8 cellular contexts compared by ENCODE assay signal in the genomic region with DNA sequence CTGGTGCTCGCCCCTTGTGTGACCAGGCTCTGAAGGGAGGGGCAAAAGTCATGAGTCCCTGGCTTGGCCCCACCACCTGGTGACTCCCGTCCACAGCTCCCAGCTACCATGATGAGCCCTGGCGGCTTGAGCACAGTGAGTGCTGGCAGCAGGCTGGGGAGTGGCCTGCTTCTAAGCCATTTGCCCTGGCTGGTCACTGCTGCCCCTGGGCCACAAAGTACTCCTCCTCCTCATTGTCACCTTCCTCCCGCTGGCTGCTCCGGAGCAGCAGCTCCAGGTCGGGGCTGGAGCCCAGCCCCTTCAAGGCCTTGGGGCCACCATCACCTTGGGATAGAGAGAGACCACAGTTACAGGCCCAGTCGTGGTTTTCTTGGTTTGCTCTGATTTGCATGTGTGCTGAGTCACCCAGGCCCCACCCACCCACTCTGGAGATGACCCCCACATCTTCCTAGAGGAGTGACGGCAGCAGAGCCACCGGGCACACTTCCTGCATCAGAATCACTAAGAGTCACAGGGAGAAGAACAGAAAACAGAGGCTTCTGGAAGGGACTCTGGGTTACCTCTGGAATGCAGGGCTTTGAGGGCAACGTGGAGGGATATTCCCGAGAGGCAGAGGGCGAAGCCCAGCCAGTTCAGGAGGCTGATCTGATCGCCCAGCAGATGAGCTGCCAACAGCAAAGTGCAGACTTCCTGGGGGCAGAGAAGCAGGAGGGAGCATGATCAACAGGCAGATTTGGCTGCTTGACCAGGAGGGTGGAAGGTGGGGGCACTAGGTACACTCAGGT. TPM values are rescaled to one million over a fixed set of nuclear protein-coding genes. Genes with fewer than 3 reads are reported as not detected.
DNase-seq lines count a peak whose midpoint lies in the region; ATAC-seq, FAIRE-seq and TF ChIP-seq lines count a peak whose summit lies in the region.

No MANE protein-coding gene starts in this region.

- H3K27ac Mint-ChIP-seq in activated T-cell treated with anti-CD3 and anti-CD28 coated beads, Interleukin-2, amount 50 U/mL, for 72 hours: peak overlapping the region; percentile 78

- peaks cover 5 to 12% of the 10 kb centered on the region in 2 donors for H3K36me3 ChIP-seq in kidney (ENCODE audit: control insufficient read depth in 1 of 2, insufficient read depth in 2 of 2, low read length in 2 of 2)

- intact Hi-C loops in kidney (cut with DNase I): no loop called here

- DNase-seq in AG20443 (ENCODE audit: low spot score) (peak; percentile 87), HS-27A (ENCODE audit: low read depth) (peak; percentile 34), kidney (peak; percentile 80), NCI-H187 (lab: John Stamatoyannopoulos, UW) (no peak), NCI-H146 (lab: John Stamatoyannopoulos, UW) (no peak), GOT3 (lab: John Stamatoyannopoulos, UW) (no peak)
- no peak for DNase-seq in activated T-cell treated with anti-CD3 and anti-CD28 coated beads, Interleukin-2, amount 50 U/mL, for 72 hours

- H3K36me3 Mint-ChIP-seq in activated T-cell treated with anti-CD3 and anti-CD28 coated beads, Interleukin-2, amount 50 U/mL, for 72 hours (ENCODE audit: insufficient read depth in 2 of 2): peaks cover 2 to 13% of the 10 kb centered on the region in 2 donors

- no peak overlapping the region for H3K9ac ChIP-seq in kidney (ENCODE audit: low read length in 2 of 2)

- H3K4me1 ChIP-seq in kidney (ENCODE audit: control insufficient read depth in 1 of 2, insufficient read depth in 1 of 2, low read depth in 1 of 2, low read length in 2 of 2): peaks cover 9 to 13% of the 10 kb centered on the region in 2 donors

- no peaks in the 10 kb centered on the region for H3K9me3 Mint-ChIP-seq in activated T-cell treated with anti-CD3 and anti-CD28 coated beads, Interleukin-2, amount 50 U/mL, for 72 hours

- peak overlapping the region in 1 of 2 donors; percentile 34 for H3K27ac ChIP-seq in kidney (ENCODE audit: low read depth in 2 of 2, low read length in 2 of 2)

- peaks cover 21% of the 10 kb centered on the region for H3K4me1 Mint-ChIP-seq in activated T-cell treated with anti-CD3 and anti-CD28 coated beads, Interleukin-2, amount 50 U/mL, for 72 hours (ENCODE audit: low read depth)

- no peaks in the 10 kb centered on the region for H3K9me3 ChIP-seq in kidney (ENCODE audit: control insufficient read depth in 1 of 2, low read length in 2 of 2)

- no peak for TF ChIP-seq CTCF in kidney (IDR thresholded peaks at IDR 0.05; ENCODE audit: borderline replicate concordance, extremely low read depth, insufficient read depth)

- ATAC-seq in GM18907 (IDR thresholded peaks at IDR 0.05; ENCODE audit: unreplicated experiment): peak; percentile 62
- ATAC-seq in activated T-cell treated with anti-CD3 and anti-CD28 coated beads, Interleukin-2, amount 50 U/mL, for 72 hours (replicated peaks in 1 of 2): peak; percentile 56 to 73

- no peaks in the 10 kb centered on the region for H3K27me3 Mint-ChIP-seq in activated T-cell treated with anti-CD3 and anti-CD28 coated beads, Interleukin-2, amount 50 U/mL, for 72 hours (ENCODE audit: low read depth)

- peak overlapping the region; percentile 21 to 24 for H3K4me3 Mint-ChIP-seq in activated T-cell treated with anti-CD3 and anti-CD28 coated beads, Interleukin-2, amount 50 U/mL, for 72 hours

- FAIRE-seq in kidney (lab: Jason Lieb, UNC): no peak

- no peak overlapping the region for H3K4me3 ChIP-seq in kidney (ENCODE audit: low read length in 2 of 2)

RNA-seq across cellular contexts. Expression of gene CDH22, which starts 42.1 kb away (rescaled TPM):
- total RNA-seq in activated T-cell treated with anti-CD3 and anti-CD28 coated beads, Interleukin-2, amount 50 U/mL, for 72 hours: not detected
- total RNA-seq in kidney: 1.6 TPM
- 0.19 TPM for polyA plus RNA-seq in kidney (ENCODE audit: insufficient read depth, low read depth, low replicate concordance)

RNA-seq across cellular contexts. Expression of gene ELMO2, which starts 56.0 kb away (rescaled TPM):
- total RNA-seq in activated T-cell treated with anti-CD3 and anti-CD28 coated beads, Interleukin-2, amount 50 U/mL, for 72 hours: 10 to 100 TPM; 63.9 to 90.5 TPM
- total RNA-seq in kidney: 43.0 TPM
- 21.0 TPM for polyA plus RNA-seq in kidney (ENCODE audit: insufficient read depth, low read depth, low replicate concordance)

Comparison
In these comparisons a context has a peak if more than half of its experiments do, and no peak if none do; other contexts are left out.
1. DNase-seq: peak in AG20443 (single experiment), HS-27A (single experiment) and kidney (single experiment); none in activated T-cell treated with anti-CD3 and anti-CD28 coated beads, Interleukin-2, amount 50 U/mL, for 72 hours (0 of 2), NCI-H187 (0 of 2), NCI-H146 (single experiment) and GOT3 (single experiment).